17 cellular contexts compared by ENCODE assay signal in the genomic region with DNA sequence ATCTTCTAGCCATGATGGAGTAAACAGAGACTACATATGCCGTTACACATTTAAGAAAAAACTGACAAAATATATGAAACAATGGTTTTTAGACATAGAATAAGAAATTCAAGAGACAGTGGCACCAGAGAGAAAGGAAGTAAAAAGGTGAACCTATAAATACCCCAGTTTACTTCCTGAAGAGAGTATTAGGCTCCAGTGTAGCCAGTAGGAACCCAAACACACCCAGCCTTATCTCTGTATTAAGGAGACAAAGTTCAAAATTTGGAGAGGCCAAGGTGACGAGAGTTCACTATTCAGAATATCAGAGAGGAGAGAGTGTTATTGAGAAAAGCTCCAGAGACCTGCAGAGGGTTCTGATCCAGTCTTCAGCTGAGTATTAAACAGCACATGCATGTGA.
DNase-seq lines count a peak whose midpoint lies in the region; ATAC-seq, FAIRE-seq and TF ChIP-seq lines count a peak whose summit lies in the region.
"Had no signal": no experiment of that assay in that cellular context is flagged by ENCODE, and none has a peak within 500 bp of the region (broad histone marks: within the 10 kb centered on the region; RNA-seq: fewer than 3 reads in every experiment).

No MANE protein-coding gene starts in this region.

- POLR2A ChIA-PET in K562 (lab: Yijun Ruan, JAX), result no interaction called here

- DNase-seq in T-helper 17 cell (no peak), K562 (ENCODE audit: extremely low read depth in 1 of 4, low spot score in 3 of 4) (no peak), memory B cell (ENCODE audit: low spot score in 2 of 2) (no peak), small intestine (peak; percentile 36), DMS53 treated with DMSO at 0.1 percent for 48 hours (lab: John Stamatoyannopoulos, UW; ENCODE audit: unreplicated experiment) (no peak), body of pancreas (no peak), GDM1 (lab: John Stamatoyannopoulos, UW) (no peak)
- DNase-seq: BE2C; CD4-positive, alpha-beta memory T cell; DMS153; DND-41; GF-D8; HCEC 1CT had no signal

- CTCF ChIA-PET in K562 (lab: Yijun Ruan, JAX; ENCODE audit: low intra/inter-chr PET ratio), result no interaction called here

- H3K4me3 ChIP-seq in K562 (no peak overlapping the region), small intestine (ENCODE audit: low read depth in 1 of 2, low read length in 2 of 2) (no peak overlapping the region), body of pancreas (no peak overlapping the region)
- H3K4me3 ChIP-seq: A549 had no signal

- no peaks in the 10 kb centered on the region for H3K9me1 ChIP-seq in K562 (ENCODE audit: control insufficient read depth, insufficient read depth, low read length)

- H3K4me1 Mint-ChIP-seq in T-helper 17 cell (peaks cover 2% of the 10 kb centered on the region), memory B cell (peaks cover 6% of the 10 kb centered on the region)

- no peak for TF ChIP-seq CTCF in K562 (IDR thresholded peaks at IDR 0.05 in 2 of 3, conservative IDR thresholded peaks at IDR 0.05 in 1 of 3; ENCODE audit: insufficient read depth in 2 of 3, low read depth in 1 of 3, low read length in 3 of 3)
- no peak for TF ChIP-seq CTCF in body of pancreas (IDR thresholded peaks at IDR 0.05)

- no peak for TF ChIP-seq EP300 in K562 (IDR thresholded peaks at IDR 0.05; ENCODE audit: low read length)

- H4K20me1 ChIP-seq in K562 (replicated peaks; ENCODE audit: control insufficient read depth, insufficient read depth, low read length), result no peaks in the 10 kb centered on the region

- H3K9me3 ChIP-seq in T-helper 17 cell (ENCODE audit: control insufficient read depth, low read length, poor library complexity, severe bottlenecking) (no peaks in the 10 kb centered on the region), K562 (replicated peaks; ENCODE audit: control insufficient read depth, insufficient read depth, low read depth, low read length) (no peaks in the 10 kb centered on the region), small intestine (ENCODE audit: control insufficient read depth, low read depth) (no peaks in the 10 kb centered on the region), body of pancreas (no peaks in the 10 kb centered on the region)
- H3K9me3 ChIP-seq: A549, BE2C had no signal

- no peaks in the 10 kb centered on the region for H3K79me2 ChIP-seq in K562 (ENCODE audit: control insufficient read depth, insufficient read depth, low read length)

- H3K27ac Mint-ChIP-seq in T-helper 17 cell (peak overlapping the region; percentile 43), memory B cell (peak overlapping the region; percentile 88)
- H3K27ac Mint-ChIP-seq: CD4-positive, alpha-beta memory T cell had no signal

- WGBS in K562 (ENCODE audit: insufficient coverage, low coverage, missing lambda C conversion rate), result 83% methylated on average over 2 of the region's 2 CpGs
- 63 to 82% (median 81%) methylated on average over 2 of the region's 2 CpGs for WGBS in small intestine, 3 donors
- 86 to 94% methylated on average over 2 of the region's 2 CpGs for WGBS in body of pancreas, 2 donors

- no peaks in the 10 kb centered on the region for H3K4me1 ChIP-seq in K562 (replicated peaks in 1 of 2; ENCODE audit: control insufficient read depth in 2 of 2, insufficient read depth in 2 of 2, low read length in 2 of 2)
- H3K4me1 ChIP-seq in small intestine (ENCODE audit: control insufficient read depth in 2 of 2, insufficient read depth in 1 of 2, low read depth in 1 of 2, low read length in 1 of 2), result no peaks in the 10 kb centered on the region
- H3K4me1 ChIP-seq in body of pancreas, result no peaks in the 10 kb centered on the region
- H3K4me1 ChIP-seq: A549, BE2C had no signal

- H3K27me3 ChIP-seq in K562 (ENCODE audit: control insufficient read depth in 2 of 2, insufficient read depth in 2 of 2, low read length in 2 of 2) (no peaks in the 10 kb centered on the region), small intestine (ENCODE audit: control insufficient read depth in 2 of 2, insufficient read depth in 2 of 2, low read length in 2 of 2) (no peaks in the 10 kb centered on the region), body of pancreas (no peaks in the 10 kb centered on the region)
- H3K27me3 ChIP-seq: BE2C had no signal

- peaks cover 26% of the 10 kb centered on the region for H3K36me3 Mint-ChIP-seq in T-helper 17 cell (ENCODE audit: low read depth)
- peaks cover 35% of the 10 kb centered on the region for H3K36me3 Mint-ChIP-seq in memory B cell

- no peak for TF ChIP-seq RAD21 in K562 (CRISPR knock-in tag; conservative IDR thresholded peaks at IDR 0.05 in 1 of 2, IDR thresholded peaks at IDR 0.05 in 1 of 2)

- no peak overlapping the region for H3K9ac ChIP-seq in K562 (ENCODE audit: insufficient read depth in 1 of 2, low read depth in 2 of 2, low read length in 2 of 2)

- no peak for ATAC-seq in T-helper 17 cell
- no peak for ATAC-seq in K562
- ATAC-seq in memory B cell (ENCODE audit: low read depth), result no peak
- no peak for ATAC-seq in body of pancreas
- ATAC-seq: A549 had no signal

- intact Hi-C loops in K562 (cut with micrococcal nuclease) (no loop called here), body of pancreas (cut with DNase I) (no loop called here)

- in situ Hi-C loops in K562 (cut with MboI), result no loop called here

- H3K27ac ChIP-seq in K562 (ENCODE audit: extremely low read depth, low read depth, low read length), result no peak overlapping the region
- H3K27ac ChIP-seq in small intestine (ENCODE audit: low read depth in 1 of 2, low read length in 1 of 2), result no peak overlapping the region
- no peak overlapping the region for H3K27ac ChIP-seq in body of pancreas
- H3K27ac ChIP-seq: A549, C4-2B, HL-60 had no signal

- TF ChIP-seq POLR2A in K562 (conservative IDR thresholded peaks at IDR 0.05) (no peak), body of pancreas (IDR thresholded peaks at IDR 0.05) (no peak)

- H3K36me3 ChIP-seq in K562 (ENCODE audit: control insufficient read depth, insufficient read depth, low read length) (peaks cover 12% of the 10 kb centered on the region), small intestine (ENCODE audit: control insufficient read depth in 2 of 2, insufficient read depth in 2 of 2, low read length in 2 of 2) (peaks cover 8 to 12% of the 10 kb centered on the region in 2 donors), body of pancreas (replicated peaks in 1 of 2; ENCODE audit: insufficient read depth in 1 of 2, low read depth in 2 of 2) (peaks cover 0 to 13% of the 10 kb centered on the region in 2 donors)

- H3K27me3 Mint-ChIP-seq in T-helper 17 cell (no peaks in the 10 kb centered on the region), memory B cell (no peaks in the 10 kb centered on the region)
- H3K27me3 Mint-ChIP-seq: CD4-positive, alpha-beta memory T cell had no signal

- no peak overlapping the region for H3K4me2 ChIP-seq in K562 (ENCODE audit: insufficient read depth, low read length)
- H3K4me2 ChIP-seq: A549 had no signal

- H2AFZ ChIP-seq in K562 (ENCODE audit: low read depth, low read length), result no peak overlapping the region

- BruUV-seq in K562 (replicated peaks; lab: Mats Ljungman, UMichigan), result no TSS peak

- FAIRE-seq in K562 (lab: Jason Lieb, UNC) (peak; percentile 26), small intestine (lab: Jason Lieb, UNC) (no peak)
- FAIRE-seq: A549, D721Med had no signal

- H3K4me3 Mint-ChIP-seq in T-helper 17 cell (peak overlapping the region; percentile 10), memory B cell (no peak overlapping the region)
- H3K4me3 Mint-ChIP-seq: CD4-positive, alpha-beta memory T cell had no signal

- H3K9me3 Mint-ChIP-seq in memory B cell, result no peaks in the 10 kb centered on the region

TF ChIP-seq in K562, 482 proteins besides CTCF, POLR2A, EP300 and RAD21:
- TF ChIP-seq, protein P1, sequence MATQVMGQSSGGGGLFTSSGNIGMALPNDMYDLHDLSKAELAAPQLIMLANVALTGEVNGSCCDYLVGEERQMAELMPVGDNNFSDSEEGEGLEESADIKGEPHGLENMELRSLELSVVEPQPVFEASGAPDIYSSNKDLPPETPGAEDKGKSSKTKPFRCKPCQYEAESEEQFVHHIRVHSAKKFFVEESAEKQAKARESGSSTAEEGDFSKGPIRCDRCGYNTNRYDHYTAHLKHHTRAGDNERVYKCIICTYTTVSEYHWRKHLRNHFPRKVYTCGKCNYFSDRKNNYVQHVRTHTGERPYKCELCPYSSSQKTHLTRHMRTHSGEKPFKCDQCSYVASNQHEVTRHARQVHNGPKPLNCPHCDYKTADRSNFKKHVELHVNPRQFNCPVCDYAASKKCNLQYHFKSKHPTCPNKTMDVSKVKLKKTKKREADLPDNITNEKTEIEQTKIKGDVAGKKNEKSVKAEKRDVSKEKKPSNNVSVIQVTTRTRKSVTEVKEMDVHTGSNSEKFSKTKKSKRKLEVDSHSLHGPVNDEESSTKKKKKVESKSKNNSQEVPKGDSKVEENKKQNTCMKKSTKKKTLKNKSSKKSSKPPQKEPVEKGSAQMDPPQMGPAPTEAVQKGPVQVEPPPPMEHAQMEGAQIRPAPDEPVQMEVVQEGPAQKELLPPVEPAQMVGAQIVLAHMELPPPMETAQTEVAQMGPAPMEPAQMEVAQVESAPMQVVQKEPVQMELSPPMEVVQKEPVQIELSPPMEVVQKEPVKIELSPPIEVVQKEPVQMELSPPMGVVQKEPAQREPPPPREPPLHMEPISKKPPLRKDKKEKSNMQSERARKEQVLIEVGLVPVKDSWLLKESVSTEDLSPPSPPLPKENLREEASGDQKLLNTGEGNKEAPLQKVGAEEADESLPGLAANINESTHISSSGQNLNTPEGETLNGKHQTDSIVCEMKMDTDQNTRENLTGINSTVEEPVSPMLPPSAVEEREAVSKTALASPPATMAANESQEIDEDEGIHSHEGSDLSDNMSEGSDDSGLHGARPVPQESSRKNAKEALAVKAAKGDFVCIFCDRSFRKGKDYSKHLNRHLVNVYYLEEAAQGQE (CRISPR knock-in tag; IDR thresholded peaks at IDR 0.05; ENCODE audit: low read depth), result no peak
- TF ChIP-seq CEBPB (tag; IDR thresholded peaks at IDR 0.05) (no peak), ZNF324 (CRISPR knock-in tag; IDR thresholded peaks at IDR 0.05) (no peak), MECOM (CRISPR knock-in tag; IDR thresholded peaks at IDR 0.05) (no peak), RB1 (IDR thresholded peaks at IDR 0.05; ENCODE audit: low read depth) (no peak), KDM1A (IDR thresholded peaks at IDR 0.05) (no peak), IFI16 (CRISPR knock-in tag; IDR thresholded peaks at IDR 0.05) (no peak)
